11 cellular contexts compared by ENCODE assay signal in genomic region chr2:28663359-28663758, GRCh38.
DNase-seq lines count a peak whose midpoint lies in the region; ATAC-seq and TF ChIP-seq lines count a peak whose summit lies in the region.
"Had no signal": no experiment of that assay in that cellular context is flagged by ENCODE, and none has a peak within 500 bp of the region (broad histone marks: within the 10 kb centered on the region; RNA-seq: fewer than 3 reads in every experiment).

No MANE protein-coding gene starts in this region.

- no peak overlapping the region for H3K14ac ChIP-seq in H9 (ENCODE audit: insufficient read depth, low read length)

- no peaks in the 10 kb centered on the region; a peak in 2 of 5 replicates for H3K9me3 Mint-ChIP-seq in H9
- peaks cover 1% of the 10 kb centered on the region for H3K9me3 Mint-ChIP-seq in activated naive CD8-positive, alpha-beta T cell treated with anti-CD3 and anti-CD28 coated beads for 36 hours
- H3K9me3 Mint-ChIP-seq: activated T-cell treated with anti-CD3 and anti-CD28 coated beads, Interleukin-2, amount 50 U/mL, for 4 hours had no signal

- no peak overlapping the region for H3K56ac ChIP-seq in H9 (ENCODE audit: insufficient read length, low read depth, low read length)

- H3K79me2 ChIP-seq in H9 (ENCODE audit: insufficient read depth, low read length), result no peaks in the 10 kb centered on the region

- 0 out of 3 replicates have a peak, but pooled peaks have one; percentile 11 for TF ChIP-seq CTCF in H9 (conservative IDR thresholded peaks at IDR 0.05)
- TF ChIP-seq CTCF in spleen (IDR thresholded peaks at IDR 0.05 in 8 of 11, conservative IDR thresholded peaks at IDR 0.05 in 3 of 11), result no peak

- no CpG with 5 or more reads among the region's 1 CpG for WGBS in H9 (ENCODE audit: extremely low coverage, insufficient read length, low lambda C conversion rate)
- WGBS in spleen, 5 donors, result 48 to 100% (median 76%) methylated on average over 1 of the region's 1 CpG

- no peak overlapping the region for H2AK5ac ChIP-seq in H9 (ENCODE audit: insufficient read length, low read length)

- H3K4me3 Mint-ChIP-seq in H9, result no peak overlapping the region
- no peak overlapping the region for H3K4me3 Mint-ChIP-seq in activated naive CD8-positive, alpha-beta T cell treated with anti-CD3 and anti-CD28 coated beads for 36 hours
- H3K4me3 Mint-ChIP-seq: activated T-cell treated with anti-CD3 and anti-CD28 coated beads, Interleukin-2, amount 50 U/mL, for 4 hours had no signal

- no peak overlapping the region for H3K18ac ChIP-seq in H9 (ENCODE audit: insufficient read length, low read depth, low read length)

- H3K27ac Mint-ChIP-seq in H9, result no peak overlapping the region
- no peak overlapping the region for H3K27ac Mint-ChIP-seq in activated naive CD8-positive, alpha-beta T cell treated with anti-CD3 and anti-CD28 coated beads for 36 hours

- no peak overlapping the region for H3T11ph ChIP-seq in H9 (ENCODE audit: low read length)

- no peaks in the 10 kb centered on the region for H3K79me1 ChIP-seq in H9 (ENCODE audit: insufficient read depth, low read depth, low read length, poor library complexity, severe bottlenecking)

- no peak overlapping the region for H3K4me2 ChIP-seq in H9 (ENCODE audit: insufficient read depth, insufficient read length, low read length)

- no peaks in the 10 kb centered on the region for H4K20me1 ChIP-seq in H9 (ENCODE audit: control insufficient read depth, insufficient read depth, insufficient read length)

- H3K23me2 ChIP-seq in H9 (ENCODE audit: insufficient read length, low read depth, low read length, poor library complexity, severe bottlenecking), result no peaks in the 10 kb centered on the region

- H3K36me3 Mint-ChIP-seq in H9 (ENCODE audit: insufficient read depth in 1 of 3, low read depth in 3 of 3), result no peaks in the 10 kb centered on the region; a peak in 1 of 7 replicates
- H3K36me3 Mint-ChIP-seq in activated naive CD8-positive, alpha-beta T cell treated with anti-CD3 and anti-CD28 coated beads for 36 hours, result no peaks in the 10 kb centered on the region

- H3K4me3 ChIP-seq in spleen, result no peak overlapping the region
- H3K4me3 ChIP-seq: mucosa of descending colon had no signal

- no peak overlapping the region for H2BK5ac ChIP-seq in H9 (ENCODE audit: insufficient read length, low read length)

- H2BK120ac ChIP-seq in H9 (ENCODE audit: low read depth, low read length, poor library complexity, severe bottlenecking), result no peak overlapping the region

- peaks cover 6 to 13% of the 10 kb centered on the region in 2 experiments; a peak in 3 of 4 replicates for H3K4me1 Mint-ChIP-seq in H9
- no peaks in the 10 kb centered on the region for H3K4me1 Mint-ChIP-seq in activated naive CD8-positive, alpha-beta T cell treated with anti-CD3 and anti-CD28 coated beads for 36 hours

- DNase-seq in H9 (no peak), amniotic epithelial cell (ENCODE audit: low read depth) (peak; percentile 47), glomerular visceral epithelial cell (ENCODE audit: extremely low spot score) (peak; percentile 72), spleen (no peak), substantia nigra (lab: John Stamatoyannopoulos, UW) (no peak), posterior vena cava (ENCODE audit: low spot score) (no peak)
- DNase-seq in activated naive CD8-positive, alpha-beta T cell treated with anti-CD3 and anti-CD28 coated beads for 36 hours, result no peak
- DNase-seq: activated T-cell treated with anti-CD3 and anti-CD28 coated beads, Interleukin-2, amount 50 U/mL, for 4 hours; NCI-H1417 treated with DMSO at 0.1 percent for 48 hours had no signal

- no peak overlapping the region for H3K9ac ChIP-seq in H9 (ENCODE audit: extremely low read depth, insufficient read length, low read length)

- no peak for ATAC-seq in HG02852 (IDR thresholded peaks at IDR 0.05; ENCODE audit: unreplicated experiment)
- ATAC-seq: activated T-cell treated with anti-CD3 and anti-CD28 coated beads, Interleukin-2, amount 50 U/mL, for 4 hours had no signal

- no peak overlapping the region for H4K5ac ChIP-seq in H9 (ENCODE audit: insufficient read length, low read depth, low read length)

- H2AFZ ChIP-seq in H9 (ENCODE audit: low read length), result no peak overlapping the region

- no peak overlapping the region for H4K91ac ChIP-seq in H9 (ENCODE audit: insufficient read length, low read depth, low read length)

- H2BK20ac ChIP-seq in H9 (ENCODE audit: low read depth, low read length, poor library complexity, severe bottlenecking), result no peak overlapping the region

- no peaks in the 10 kb centered on the region for H3K27me3 ChIP-seq in H9 (ENCODE audit: insufficient read depth, low read length)
- no peaks in the 10 kb centered on the region for H3K27me3 ChIP-seq in spleen (replicated peaks in 1 of 7)

- intact Hi-C loops in spleen (cut with DNase I; ENCODE audit: low total_unique reads), result no loop called here
- intact Hi-C loops in posterior vena cava (cut with DNase I), result loop anchor here in 1 of 2 donors (2.0 to 10.0 kb wide), 2 partner anchors 37 to 69 kb away; no protein-coding TSS in a partner anchor

- H2BK15ac ChIP-seq in H9 (ENCODE audit: low read depth, low read length), result no peak overlapping the region

- H3K27ac ChIP-seq in H9 (ENCODE audit: insufficient read length, low read depth, low read length) (no peak overlapping the region), spleen (peak overlapping the region in 5 of 8 donors; percentile 21 to 80 (median 63)), substantia nigra (ENCODE audit: low read depth, low read length, poor library complexity, severe bottlenecking) (no peak overlapping the region)

- H2BK12ac ChIP-seq in H9 (ENCODE audit: insufficient read length, low read depth, low read length), result no peak overlapping the region

- H3K4me1 ChIP-seq in H9 (ENCODE audit: insufficient read depth, low read length) (no peaks in the 10 kb centered on the region), spleen (peaks cover 3 to 22% (median 9%) of the 10 kb centered on the region in 6 donors)

- no peak for TF ChIP-seq POLR2A in spleen (IDR thresholded peaks at IDR 0.05)

- no peak overlapping the region for H3K23ac ChIP-seq in H9 (ENCODE audit: insufficient read length, low read depth, low read length)

- H3K36me3 ChIP-seq in spleen, result no peaks in the 10 kb centered on the region

- H4K8ac ChIP-seq in H9 (replicated peaks; ENCODE audit: insufficient read length, low read depth, low read length), result no peak overlapping the region

- H3K27me3 Mint-ChIP-seq in H9 (ENCODE audit: low read depth), result no peaks in the 10 kb centered on the region; the same call in 1 of the 2 replicates
- no peaks in the 10 kb centered on the region for H3K27me3 Mint-ChIP-seq in activated naive CD8-positive, alpha-beta T cell treated with anti-CD3 and anti-CD28 coated beads for 36 hours

- no peak overlapping the region for H3K4ac ChIP-seq in H9 (ENCODE audit: low read depth, low read length)

- H3K9me3 ChIP-seq in H9 (ENCODE audit: control insufficient read depth, low read depth, low read length), result no peaks in the 10 kb centered on the region
- H3K9me3 ChIP-seq in spleen, result peaks cover 0 to 6% (median 0%) of the 10 kb centered on the region in 8 donors
- H3K9me3 ChIP-seq: mucosa of descending colon had no signal

Comparison
In these comparisons a context has a peak if more than half of its experiments do, and no peak if none do; other contexts are left out.
1. DNase-seq: peak in amniotic epithelial cell (single experiment) and glomerular visceral epithelial cell (single experiment); none in H9 (single experiment), spleen (single experiment), activated naive CD8-positive, alpha-beta T cell treated with anti-CD3 and anti-CD28 coated beads for 36 hours (single experiment), substantia nigra (0 of 49) and posterior vena cava (single experiment).
2. H3K27ac ChIP-seq: peak in spleen (5 of 8); none in H9 (single experiment) and substantia nigra (single experiment).